Comparison of ENCODE assay signal across 16 cellular contexts in the genomic region with DNA sequence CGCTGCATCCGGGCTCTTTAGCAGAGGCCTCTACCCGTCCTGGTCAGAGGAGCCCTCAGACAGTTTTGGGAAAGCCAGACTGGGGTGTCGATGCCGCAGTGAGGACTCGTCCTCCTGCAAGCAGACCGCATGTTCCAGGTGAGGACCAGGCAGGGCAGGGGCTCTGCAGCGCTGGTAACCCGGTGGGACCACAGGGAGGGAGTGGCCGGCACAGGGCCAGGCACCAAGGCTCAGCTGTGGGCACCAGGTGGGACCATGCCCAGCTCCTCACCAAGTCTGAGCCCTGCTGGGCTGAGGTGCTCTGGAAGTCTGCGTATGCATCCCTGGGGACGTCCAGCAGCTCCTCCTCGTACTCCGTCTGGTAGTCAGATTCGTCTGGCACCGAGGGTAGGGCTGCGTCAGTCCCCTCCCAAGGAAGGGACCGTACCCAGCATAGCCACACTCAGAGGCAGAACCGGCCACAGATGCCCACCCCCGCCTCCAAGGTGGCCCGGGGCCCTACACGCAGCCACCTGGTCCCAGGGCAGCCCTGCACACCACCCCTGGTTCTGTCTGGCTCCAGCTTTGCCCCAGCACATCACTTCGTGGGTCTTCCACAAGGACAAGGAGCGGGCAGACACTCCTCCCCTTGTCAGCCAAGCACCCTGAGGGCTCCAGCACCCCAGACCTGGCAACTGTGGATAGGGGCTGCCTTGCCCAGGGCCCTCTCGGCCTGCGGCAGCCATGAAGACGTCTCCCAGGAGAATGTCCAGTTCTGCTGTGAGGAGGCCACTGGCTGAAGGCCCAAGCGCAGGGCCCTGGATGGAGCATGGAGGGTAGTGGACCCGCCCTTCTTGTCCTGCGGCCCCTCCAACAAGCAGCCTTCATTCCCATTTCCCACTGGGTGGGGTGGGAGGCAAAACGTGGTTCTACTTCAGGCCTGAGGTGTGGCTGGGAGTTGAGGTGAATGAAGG. TPM values are rescaled to one million over a fixed set of nuclear protein-coding genes. Genes with fewer than 3 reads are reported as not detected.
DNase-seq lines count a peak whose midpoint lies in the region; ATAC-seq and TF ChIP-seq lines count a peak whose summit lies in the region.
"Had no signal": no experiment of that assay in that cellular context is flagged by ENCODE, and none has a peak within 500 bp of the region (broad histone marks: within the 10 kb centered on the region; RNA-seq: fewer than 3 reads in every experiment).

No MANE protein-coding gene starts in this region.

- H3K4me3 ChIP-seq in left ventricle myocardium inferior, result no peak overlapping the region
- no peak overlapping the region for H3K4me3 ChIP-seq in uterus
- H3K4me3 ChIP-seq: cardiac muscle cell, lung had no signal

- H3K4me1 Mint-ChIP-seq in activated T-helper 1 cell treated with anti-CD3 and anti-CD28 coated beads, Interleukin-12 subunit alpha, Interleukin-12 subunit beta, Interleukin-2, Interleukin-4 antibody, amounts not matched to agents 30 ng/mL and 10 ng/mL and 1 ng/mL, durations not matched to agents 14 hours and 24 hours and 36 hours (ENCODE audit: low read depth), result peaks cover 9% of the 10 kb centered on the region
- peaks cover 5% of the 10 kb centered on the region for H3K4me1 Mint-ChIP-seq in memory B cell

- DNase-seq in Right ventricle myocardium inferior (ENCODE audit: missing footprints) (peak; percentile 59), left ventricle myocardium inferior (no peak), memory B cell (ENCODE audit: low spot score in 2 of 2) (peak in 1 of 2 donors; percentile 35), uterus (peak; percentile 18 to 20), COR-L47 (lab: John Stamatoyannopoulos, UW) (no peak)
- no peak for DNase-seq in activated T-helper 1 cell treated with anti-CD3 and anti-CD28 coated beads, Interleukin-12 subunit alpha, Interleukin-12 subunit beta, Interleukin-2, Interleukin-4 antibody, amounts not matched to agents 30 ng/mL and 10 ng/mL and 1 ng/mL, durations not matched to agents 14 hours and 24 hours and 36 hours (ENCODE audit: low spot score)
- no peak for DNase-seq in stimulated activated CD4-positive, alpha-beta T cell treated with anti-CD3 and anti-CD28 coated beads, Interleukin-15, amount 100 ng/mL, for 24 hours
- DNase-seq: NCI-H1694 treated with DMSO at 0.1 percent for 48 hours, NCI-H774, SHP77 had no signal

- H3K27ac ChIP-seq in left ventricle myocardium inferior (replicated peaks) (no peak overlapping the region), uterus (no peak overlapping the region)
- H3K27ac ChIP-seq: cardiac muscle cell had no signal

- TF ChIP-seq POLR2A in uterus (IDR thresholded peaks at IDR 0.05), result no peak

- ATAC-seq in Right ventricle myocardium inferior (no peak), memory B cell (ENCODE audit: low read depth) (no peak), HG02981 (IDR thresholded peaks at IDR 0.05; ENCODE audit: unreplicated experiment) (no peak)

- H3K27me3 Mint-ChIP-seq in activated T-helper 1 cell treated with anti-CD3 and anti-CD28 coated beads, Interleukin-12 subunit alpha, Interleukin-12 subunit beta, Interleukin-2, Interleukin-4 antibody, amounts not matched to agents 30 ng/mL and 10 ng/mL and 1 ng/mL, durations not matched to agents 14 hours and 24 hours and 36 hours (ENCODE audit: insufficient read depth), result no peaks in the 10 kb centered on the region
- H3K27me3 Mint-ChIP-seq in memory B cell, result no peaks in the 10 kb centered on the region

- TF ChIP-seq CTCF in left ventricle myocardium inferior (IDR thresholded peaks at IDR 0.05; ENCODE audit: borderline replicate concordance), result no peak
- no peak for TF ChIP-seq CTCF in uterus (IDR thresholded peaks at IDR 0.05)

- no peaks in the 10 kb centered on the region for H3K9me3 ChIP-seq in left ventricle myocardium inferior (replicated peaks)
- H3K9me3 ChIP-seq in uterus, result no peaks in the 10 kb centered on the region
- H3K9me3 ChIP-seq: heart right ventricle had no signal

- peak overlapping the region; percentile 40 for H3K27ac Mint-ChIP-seq in activated T-helper 1 cell treated with anti-CD3 and anti-CD28 coated beads, Interleukin-12 subunit alpha, Interleukin-12 subunit beta, Interleukin-2, Interleukin-4 antibody, amounts not matched to agents 30 ng/mL and 10 ng/mL and 1 ng/mL, durations not matched to agents 14 hours and 24 hours and 36 hours
- no peak overlapping the region for H3K27ac Mint-ChIP-seq in memory B cell

- peaks cover 24% of the 10 kb centered on the region for H3K4me1 ChIP-seq in left ventricle myocardium inferior
- H3K4me1 ChIP-seq in uterus, result peaks cover 0 to 16% of the 10 kb centered on the region in 2 donors

- H3K4me3 Mint-ChIP-seq in activated T-helper 1 cell treated with anti-CD3 and anti-CD28 coated beads, Interleukin-12 subunit alpha, Interleukin-12 subunit beta, Interleukin-2, Interleukin-4 antibody, amounts not matched to agents 30 ng/mL and 10 ng/mL and 1 ng/mL, durations not matched to agents 14 hours and 24 hours and 36 hours, result peak overlapping the region; percentile 51
- peak overlapping the region; percentile 14 for H3K4me3 Mint-ChIP-seq in memory B cell

- peaks cover 3% of the 10 kb centered on the region for H3K36me3 Mint-ChIP-seq in activated T-helper 1 cell treated with anti-CD3 and anti-CD28 coated beads, Interleukin-12 subunit alpha, Interleukin-12 subunit beta, Interleukin-2, Interleukin-4 antibody, amounts not matched to agents 30 ng/mL and 10 ng/mL and 1 ng/mL, durations not matched to agents 14 hours and 24 hours and 36 hours (ENCODE audit: low read depth)
- peaks cover 3% of the 10 kb centered on the region for H3K36me3 Mint-ChIP-seq in memory B cell

- intact Hi-C loops in Right ventricle myocardium inferior (cut with DNase I), result no loop called here
- intact Hi-C loops in left ventricle myocardium inferior (cut with micrococcal nuclease), result no loop called here
- intact Hi-C loops in activated T-helper 1 cell treated with anti-CD3 and anti-CD28 coated beads, Interleukin-12 subunit alpha, Interleukin-12 subunit beta, Interleukin-2, Interleukin-4 antibody, amounts not matched to agents 30 ng/mL and 10 ng/mL and 1 ng/mL, durations not matched to agents 14 hours and 24 hours and 36 hours (cut with micrococcal nuclease), result loop anchor here (1.0 to 2.0 kb wide), 2 partner anchors 7 to 32 kb away; no protein-coding TSS in a partner anchor
- intact Hi-C loops in uterus (cut with DNase I; ENCODE audit: low total_unique reads), result no loop called here

- H3K36me3 ChIP-seq in left ventricle myocardium inferior (peaks cover 7% of the 10 kb centered on the region), uterus (no peaks in the 10 kb centered on the region)
- H3K36me3 ChIP-seq: cardiac muscle cell had no signal

- H3K27me3 ChIP-seq in left ventricle myocardium inferior (ENCODE audit: low read depth) (no peaks in the 10 kb centered on the region), uterus (no peaks in the 10 kb centered on the region)

- no peaks in the 10 kb centered on the region for H3K9me3 Mint-ChIP-seq in activated T-helper 1 cell treated with anti-CD3 and anti-CD28 coated beads, Interleukin-12 subunit alpha, Interleukin-12 subunit beta, Interleukin-2, Interleukin-4 antibody, amounts not matched to agents 30 ng/mL and 10 ng/mL and 1 ng/mL, durations not matched to agents 14 hours and 24 hours and 36 hours
- no peaks in the 10 kb centered on the region for H3K9me3 Mint-ChIP-seq in memory B cell

RNA-seq across cellular contexts. Expression of a gene that starts 1.5 kb away (rescaled TPM):
- total RNA-seq in Right ventricle myocardium inferior (11.5 TPM), left ventricle myocardium inferior (9.8 TPM), uterus (10 to 100 TPM; 17.4 to 40.7 (median 32.1) TPM)
- total RNA-seq in activated T-helper 1 cell treated with anti-CD3 and anti-CD28 coated beads, Interleukin-12 subunit alpha, Interleukin-12 subunit beta, Interleukin-2, Interleukin-4 antibody, amounts not matched to agents 30 ng/mL and 10 ng/mL and 1 ng/mL, durations not matched to agents 14 hours and 24 hours and 36 hours, result 57.2 and 58.9 TPM in 2 replicates

RNA-seq across cellular contexts. Expression of a gene that starts 19.5 kb away (rescaled TPM):
- total RNA-seq in Right ventricle myocardium inferior (not detected), left ventricle myocardium inferior (not detected), uterus (under 1 TPM in 1 of 4 donors, not detected in 3; 0.21 TPM)
- not detected in 2 replicates for total RNA-seq in activated T-helper 1 cell treated with anti-CD3 and anti-CD28 coated beads, Interleukin-12 subunit alpha, Interleukin-12 subunit beta, Interleukin-2, Interleukin-4 antibody, amounts not matched to agents 30 ng/mL and 10 ng/mL and 1 ng/mL, durations not matched to agents 14 hours and 24 hours and 36 hours
- total RNA-seq: epithelial cell of proximal tubule, heart right ventricle, omental fat pad had no signal

RNA-seq across cellular contexts. Expression of a gene that starts 37.4 kb away (rescaled TPM):
- 2.2 TPM for total RNA-seq in Right ventricle myocardium inferior
- total RNA-seq in left ventricle myocardium inferior, result 2.0 TPM
- total RNA-seq in activated T-helper 1 cell treated with anti-CD3 and anti-CD28 coated beads, Interleukin-12 subunit alpha, Interleukin-12 subunit beta, Interleukin-2, Interleukin-4 antibody, amounts not matched to agents 30 ng/mL and 10 ng/mL and 1 ng/mL, durations not matched to agents 14 hours and 24 hours and 36 hours, result 0.49 and 0.54 TPM in 2 replicates
- 10 to 100 TPM in 1 of 4 donors, 1 to 10 TPM in 2, under 1 TPM in 1; 0.29 to 13.3 (median 3.4) TPM for total RNA-seq in uterus

RNA-seq across cellular contexts. Expression of a gene that starts 37.7 kb away (rescaled TPM):
- total RNA-seq in Right ventricle myocardium inferior (6.8 TPM), left ventricle myocardium inferior (9.2 TPM), uterus (10 to 100 TPM; 11.8 to 49.0 (median 31.5) TPM)
- 4.8 and 4.9 TPM in 2 replicates for total RNA-seq in activated T-helper 1 cell treated with anti-CD3 and anti-CD28 coated beads, Interleukin-12 subunit alpha, Interleukin-12 subunit beta, Interleukin-2, Interleukin-4 antibody, amounts not matched to agents 30 ng/mL and 10 ng/mL and 1 ng/mL, durations not matched to agents 14 hours and 24 hours and 36 hours

Comparison
In these comparisons a context has a peak if more than half of its experiments do, and no peak if none do; other contexts are left out.
1. DNase-seq: peak in Right ventricle myocardium inferior (single experiment) and uterus (2 of 2); none in left ventricle myocardium inferior (single experiment), activated T-helper 1 cell treated with anti-CD3 and anti-CD28 coated beads, Interleukin-12 subunit alpha, Interleukin-12 subunit beta, Interleukin-2, Interleukin-4 antibody, amounts not matched to agents 30 ng/mL and 10 ng/mL and 1 ng/mL, durations not matched to agents 14 hours and 24 hours and 36 hours (single experiment), COR-L47 (single experiment) and stimulated activated CD4-positive, alpha-beta T cell treated with anti-CD3 and anti-CD28 coated beads, Interleukin-15, amount 100 ng/mL, for 24 hours (single experiment).